In genomic region chr5:51983161-51983560, GRCh38 we compare ENCODE assay signal across 24 cellular contexts.
A peak's percentile ranks its signal among the peaks of the same experiment; 100 is the strongest.
DNase-seq lines count a peak whose midpoint lies in the region; TF ChIP-seq lines count a peak whose summit lies in the region.
"Had no signal": no experiment of that assay in that cellular context is flagged by ENCODE, and none has a peak within 500 bp of the region (broad histone marks: within the 10 kb centered on the region; RNA-seq: fewer than 3 reads in every experiment).

No MANE protein-coding gene starts in this region.

- intact Hi-C loops in vagina (cut with DNase I): no loop called here

- no peaks in the 10 kb centered on the region for H3K9me3 ChIP-seq in vagina
- no peaks in the 10 kb centered on the region for H3K9me3 ChIP-seq in effector memory CD4-positive, alpha-beta T cell (ENCODE audit: control insufficient read depth, low read length)
- H3K9me3 ChIP-seq: BLaER1, SJSA1 had no signal

- in situ Hi-C loops in G401 (cut with HindIII; ENCODE audit: low sequenced_read_pairs): no loop called here

- no peak for TF ChIP-seq CTCF in vagina (IDR thresholded peaks at IDR 0.05)

- no peak overlapping the region for H3K27ac ChIP-seq in vagina
- H3K27ac ChIP-seq in effector memory CD4-positive, alpha-beta T cell (ENCODE audit: insufficient read depth, low read length, poor library complexity, severe bottlenecking): no peak overlapping the region
- H3K27ac ChIP-seq: BLaER1, KMS-11, PC-9, SJSA1 had no signal

- H3K4me3 ChIP-seq in vagina: no peak overlapping the region
- H3K4me3 ChIP-seq in effector memory CD4-positive, alpha-beta T cell (ENCODE audit: insufficient read depth, low read depth, low read length, poor library complexity, severe bottlenecking): no peak overlapping the region
- H3K4me3 ChIP-seq: BLaER1, PC-9, SJSA1 had no signal

- DNase-seq in NCI-H345 (lab: John Stamatoyannopoulos, UW): peak; percentile 38
- no peak for DNase-seq in NCI-H345 treated with DMSO at 0.1 percent for 48 hours (lab: John Stamatoyannopoulos, UW; ENCODE audit: unreplicated experiment)
- DNase-seq in NCI-H146 (lab: John Stamatoyannopoulos, UW): peak; percentile 83
- DNase-seq in NCI-H748 treated with DMSO at 0.1 percent for 48 hours (lab: John Stamatoyannopoulos, UW): peak; percentile 63
- DNase-seq in vagina (ENCODE audit: extremely low spot score in 2 of 2): no peak
- no peak for DNase-seq in effector memory CD4-positive, alpha-beta T cell
- DNase-seq in G401 (ENCODE audit: low spot score): no peak
- DNase-seq: CD4-positive, CD25-positive, alpha-beta regulatory T cell; DMS79; EL; GF-D8; HCEC 1CT; NCI-H1092 treated with DMSO at 0.1 percent for 48 hours; NCI-H1436; NCI-H1930; NCI-H446 treated with DMSO at 0.1 percent for 48 hours; NCI-H526; NK-92 treated with Interleukin-12 subunit alpha and Interleukin-12 subunit beta, amount 100 ng/mL, for 24 hours; PC-9; Right ventricle myocardium superior; T-helper 2 cell had no signal

- H3K36me3 ChIP-seq in vagina: no peaks in the 10 kb centered on the region
- H3K36me3 ChIP-seq in effector memory CD4-positive, alpha-beta T cell (ENCODE audit: control insufficient read depth, insufficient read depth, low read length): no peaks in the 10 kb centered on the region
- H3K36me3 ChIP-seq: BLaER1, SJSA1 had no signal

- no peaks in the 10 kb centered on the region for H3K4me1 ChIP-seq in vagina
- no peaks in the 10 kb centered on the region for H3K4me1 ChIP-seq in effector memory CD4-positive, alpha-beta T cell (ENCODE audit: control insufficient read depth, insufficient read depth, low read length, poor library complexity, severe bottlenecking)
- H3K4me1 ChIP-seq: SJSA1 had no signal

- no peaks in the 10 kb centered on the region for H3K27me3 ChIP-seq in vagina
- no peaks in the 10 kb centered on the region for H3K27me3 ChIP-seq in effector memory CD4-positive, alpha-beta T cell (replicated peaks; ENCODE audit: control insufficient read depth, insufficient read depth, low read length, poor library complexity, severe bottlenecking)
- H3K27me3 ChIP-seq: BLaER1, SJSA1 had no signal

- no peak for TF ChIP-seq POLR2A in vagina (IDR thresholded peaks at IDR 0.05)

Comparison
In these comparisons a context has a peak if more than half of its experiments do, and no peak if none do; other contexts are left out.
1. DNase-seq: peak in NCI-H345 (single experiment), NCI-H146 (single experiment) and NCI-H748 treated with DMSO at 0.1 percent for 48 hours (single experiment); none in NCI-H345 treated with DMSO at 0.1 percent for 48 hours (single experiment), vagina (0 of 2), effector memory CD4-positive, alpha-beta T cell (0 of 3) and G401 (single experiment).